8 cellular contexts compared by ENCODE assay signal in the genomic region with DNA sequence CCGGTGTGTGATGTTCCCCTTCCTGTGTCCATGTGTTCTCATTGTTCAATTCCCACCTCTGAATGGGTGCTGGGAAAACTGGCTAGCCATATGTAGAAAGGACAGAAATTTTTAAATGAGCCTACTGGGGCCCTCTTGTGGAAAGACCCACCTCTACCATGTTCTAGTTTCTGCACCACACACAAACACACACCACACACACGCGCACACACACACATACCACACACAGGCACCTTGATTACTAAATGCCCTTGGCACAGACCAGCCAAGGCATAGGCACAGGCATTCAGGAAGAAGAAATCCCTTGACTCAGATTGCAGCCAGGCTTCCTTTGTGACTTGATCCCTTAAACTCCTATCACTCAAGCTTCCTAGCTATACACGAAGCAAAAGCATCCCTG.
DNase-seq lines count a peak whose midpoint lies in the region; ATAC-seq, FAIRE-seq and TF ChIP-seq lines count a peak whose summit lies in the region.

No MANE protein-coding gene starts in this region.

- no peak overlapping the region for H3K27ac ChIP-seq in uterus

- H3K4me3 ChIP-seq in uterus, result no peak overlapping the region

- no peak for TF ChIP-seq POLR2A in uterus (IDR thresholded peaks at IDR 0.05)

- H3K27me3 ChIP-seq in uterus, result no peaks in the 10 kb centered on the region

- DNase-seq in D721Med (ENCODE audit: insufficient read length, low spot score) (no peak), Kasumi-1 (lab: John Stamatoyannopoulos, UW) (peak; percentile 8 to 45), amniotic epithelial cell (ENCODE audit: low read depth) (peak; percentile 82), left colon (no peak), iPS-NIHi7 (ENCODE audit: extremely low spot score) (no peak), uterus (no peak), NOMO-1 treated with dmso at 0.1 percent for 144 hours (lab: John Stamatoyannopoulos, UW; ENCODE audit: unreplicated experiment) (no peak)
- DNase-seq in activated naive CD4-positive, alpha-beta T cell treated with anti-CD3 and anti-CD28 coated beads, Interleukin-2, amount 50 U/mL, for 16 hours, result no peak

- intact Hi-C loops in left colon (cut with DNase I, micrococcal nuclease), result no loop called here
- intact Hi-C loops in uterus (cut with DNase I; ENCODE audit: low total_unique reads), result no loop called here

- no peak for FAIRE-seq in D721Med (lab: Jason Lieb, UNC)

- no peaks in the 10 kb centered on the region for H3K36me3 ChIP-seq in uterus

- peaks cover 6 to 23% of the 10 kb centered on the region in 2 donors for H3K4me1 ChIP-seq in uterus

- no peaks in the 10 kb centered on the region for H3K9me3 ChIP-seq in uterus

- peak; percentile 37 for ATAC-seq in left colon

- TF ChIP-seq CTCF in D721Med (IDR thresholded peaks at IDR 0.05; ENCODE audit: insufficient read depth, missing control alignments) (peak; percentile 40), uterus (IDR thresholded peaks at IDR 0.05) (no peak)

Comparison
In these comparisons a context has a peak if more than half of its experiments do, and no peak if none do; other contexts are left out.
1. DNase-seq: peak in Kasumi-1 (2 of 2) and amniotic epithelial cell (single experiment); none in D721Med (single experiment), left colon (0 of 2), iPS-NIHi7 (single experiment), uterus (0 of 2), activated naive CD4-positive, alpha-beta T cell treated with anti-CD3 and anti-CD28 coated beads, Interleukin-2, amount 50 U/mL, for 16 hours (single experiment) and NOMO-1 treated with dmso at 0.1 percent for 144 hours (single experiment).